18 cellular contexts compared by ENCODE assay signal in the genomic region with DNA sequence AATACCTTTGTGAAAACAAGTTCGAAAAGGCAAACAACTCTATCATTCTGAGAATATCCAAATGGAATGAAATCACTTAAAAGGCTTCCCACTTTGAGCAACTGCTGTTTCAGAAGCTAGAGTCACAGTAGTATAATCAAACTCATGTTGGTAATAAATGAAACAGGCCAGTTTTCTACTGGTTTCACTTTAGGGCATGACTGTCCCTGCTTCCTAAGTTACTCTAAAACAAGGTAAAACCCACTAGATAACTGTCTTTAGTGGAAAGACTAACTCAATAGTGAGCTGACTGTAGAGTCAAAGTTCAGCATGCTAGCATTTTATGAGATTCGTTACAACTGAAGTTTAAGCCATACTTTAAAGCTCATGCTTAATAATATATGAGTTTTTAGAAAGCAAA. TPM values are rescaled to one million over a fixed set of nuclear protein-coding genes. Genes with fewer than 3 reads are reported as not detected.
"Had no signal": no experiment of that assay in that cellular context is flagged by ENCODE, and none has a peak within 500 bp of the region (broad histone marks: within the 10 kb centered on the region; RNA-seq: fewer than 3 reads in every experiment).

No MANE protein-coding gene starts in this region.

- H3K4me3 ChIP-seq: esophagus muscularis mucosa, left lung, tibial artery, uterus had no signal

- DNase-seq: activated CD4-positive, alpha-beta T cell treated with anti-CD3 and anti-CD28 coated beads for 1 hour; activated naive CD8-positive, alpha-beta T cell treated with anti-CD3 and anti-CD28 coated beads, Interleukin-2, amount 10 ng/mL, durations not matched to agents 7 days and 5 days; anterior cingulate cortex; brain microvascular endothelial cell; cortex of kidney; effector CD4-positive, alpha-beta T cell; islet precursor cell; left lung; naive thymus-derived CD8-positive, alpha-beta T cell; stimulated activated CD4-positive, alpha-beta T cell treated with anti-CD3 and anti-CD28 coated beads, Interleukin-2, amount 100 ng/mL, for 24 hours; T1000; tibial artery; uterus had no signal

- H3K4me3 Mint-ChIP-seq: activated naive CD8-positive, alpha-beta T cell treated with anti-CD3 and anti-CD28 coated beads, Interleukin-2, amount 10 ng/mL, durations not matched to agents 7 days and 5 days; naive thymus-derived CD8-positive, alpha-beta T cell had no signal

- ATAC-seq: left lung; naive thymus-derived CD8-positive, alpha-beta T cell had no signal

- H3K27ac ChIP-seq: brain microvascular endothelial cell, esophagus muscularis mucosa, left lung, parathyroid adenoma, tibial artery, uterus had no signal

- H3K4me1 ChIP-seq: parathyroid adenoma, uterus had no signal

- H3K27ac Mint-ChIP-seq: activated naive CD8-positive, alpha-beta T cell treated with anti-CD3 and anti-CD28 coated beads, Interleukin-2, amount 10 ng/mL, durations not matched to agents 7 days and 5 days had no signal

- H3K9me3 ChIP-seq: esophagus muscularis mucosa, left lung, tibial artery, uterus had no signal

- H3K27me3 Mint-ChIP-seq: activated naive CD8-positive, alpha-beta T cell treated with anti-CD3 and anti-CD28 coated beads, Interleukin-2, amount 10 ng/mL, durations not matched to agents 7 days and 5 days; naive thymus-derived CD8-positive, alpha-beta T cell had no signal

- H3K27me3 ChIP-seq: brain microvascular endothelial cell, esophagus muscularis mucosa, left lung, tibial artery, uterus had no signal

- H3K9me3 Mint-ChIP-seq: activated naive CD8-positive, alpha-beta T cell treated with anti-CD3 and anti-CD28 coated beads, Interleukin-2, amount 10 ng/mL, durations not matched to agents 7 days and 5 days; naive thymus-derived CD8-positive, alpha-beta T cell had no signal

- H3K36me3 ChIP-seq: uterus had no signal

- H3K9ac ChIP-seq: parathyroid adenoma had no signal

- H2AFZ ChIP-seq: parathyroid adenoma had no signal

RNA-seq across cellular contexts. Expression of gene RNF183, which starts 33.8 kb away (rescaled TPM):
- total RNA-seq: activated CD8-positive, alpha-beta memory T cell treated with anti-CD3 and anti-CD28 coated beads for 36 hours; esophagus muscularis mucosa; left lung; SK-MEL-5; subcutaneous adipose tissue had no signal
- polyA plus RNA-seq: naive thymus-derived CD8-positive, alpha-beta T cell had no signal
